In the genomic region with DNA sequence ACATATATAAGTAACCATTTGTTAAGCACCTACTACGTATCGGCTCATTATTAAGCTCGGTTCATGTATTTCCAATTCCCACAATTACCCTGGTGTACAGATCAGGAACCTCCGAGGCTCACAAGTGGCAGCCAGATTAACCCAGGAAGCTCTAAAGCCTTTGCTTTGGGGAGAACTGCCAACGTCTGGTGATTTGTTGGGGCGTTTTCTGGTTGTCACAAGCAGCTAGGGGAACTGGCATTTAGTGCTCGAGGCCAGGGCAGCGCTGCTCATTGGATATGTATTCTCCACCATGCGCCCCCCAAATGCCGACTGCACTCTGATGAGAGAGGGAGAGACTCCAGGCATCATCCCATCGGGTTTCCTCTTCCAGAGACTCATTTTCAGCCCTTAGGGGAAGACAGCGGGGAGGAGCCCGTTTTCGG, we compare ENCODE assay signal across 8 cellular contexts. TPM values are rescaled to one million over a fixed set of nuclear protein-coding genes. Genes with fewer than 3 reads are reported as not detected.
DNase-seq lines count a peak whose midpoint lies in the region; ATAC-seq and TF ChIP-seq lines count a peak whose summit lies in the region.

No MANE protein-coding gene starts in this region.

- peak in 2 of 3 donors; percentile 19 to 21 for TF ChIP-seq CTCF in breast epithelium (IDR thresholded peaks at IDR 0.05)

- no peaks in the 10 kb centered on the region for H3K9me3 ChIP-seq in breast epithelium
- no peaks in the 10 kb centered on the region for H3K9me3 ChIP-seq in iPS-20b (ENCODE audit: insufficient read depth, low read depth, low read length)

- H3K36me3 ChIP-seq in breast epithelium: no peaks in the 10 kb centered on the region
- H3K36me3 ChIP-seq in iPS-20b (ENCODE audit: insufficient read depth, low read depth, low read length): peaks cover 11% of the 10 kb centered on the region; the same call in 1 of the 2 replicates

- TF ChIP-seq POLR2A in breast epithelium (IDR thresholded peaks at IDR 0.05): no peak

- H3K27ac ChIP-seq in breast epithelium: peak overlapping the region; percentile 86 to 92
- no peak overlapping the region for H3K27ac ChIP-seq in iPS-20b (ENCODE audit: low read length)
- peak overlapping the region; percentile 68 to 98 (median 94) for H3K27ac ChIP-seq in skin epidermis

- no peaks in the 10 kb centered on the region for H3K4me1 ChIP-seq in breast epithelium
- peaks cover 5% of the 10 kb centered on the region for H3K4me1 ChIP-seq in iPS-20b (ENCODE audit: insufficient read depth, low read length)

- H3K9ac ChIP-seq in iPS-20b (ENCODE audit: low read depth, low read length): peak overlapping the region; percentile 72

- ATAC-seq in GM19463 (IDR thresholded peaks at IDR 0.05; ENCODE audit: unreplicated experiment) (peak; percentile 26), HG03457 (IDR thresholded peaks at IDR 0.05; ENCODE audit: unreplicated experiment) (peak; percentile 34)

- intact Hi-C loops in breast epithelium (cut with DNase I; ENCODE audit: low total_unique reads): no loop called here

- peak overlapping the region; percentile 89 to 93 (median 92) for H3K4me3 ChIP-seq in breast epithelium
- H3K4me3 ChIP-seq in iPS-20b (ENCODE audit: low read length): peak overlapping the region; percentile 73
- peak overlapping the region; percentile 69 to 96 (median 83) for H3K4me3 ChIP-seq in skin epidermis

- H3K27me3 ChIP-seq in breast epithelium (no peaks in the 10 kb centered on the region), iPS-20b (ENCODE audit: insufficient read depth, low read length) (no peaks in the 10 kb centered on the region)

- peak; percentile 69 for DNase-seq in ELR (ENCODE audit: low read depth)
- peak; percentile 59 for DNase-seq in OCI-M1 (lab: John Stamatoyannopoulos, UW)
- no peak for DNase-seq in breast epithelium (ENCODE audit: low spot score in 2 of 2)
- DNase-seq in DMS114 treated with DMSO at 0.1 percent for 48 hours (lab: John Stamatoyannopoulos, UW; ENCODE audit: unreplicated experiment): no peak

RNA-seq across cellular contexts. Expression of a gene that starts 0.5 kb away (rescaled TPM):
- 10 to 100 TPM in 2 of 3 donors, 1 to 10 TPM in 1; 7.5 to 11.6 (median 10.2) TPM for total RNA-seq in breast epithelium

RNA-seq across cellular contexts. Expression of a gene that starts 23.9 kb away (rescaled TPM):
- 10 to 100 TPM; 23.2 to 47.6 (median 38.7) TPM for total RNA-seq in breast epithelium

Comparison
In these comparisons a context has a peak if more than half of its experiments do, and no peak if none do; other contexts are left out.
1. DNase-seq: peak in ELR (single experiment) and OCI-M1 (single experiment); none in breast epithelium (0 of 2) and DMS114 treated with DMSO at 0.1 percent for 48 hours (single experiment).
2. Peak in every context shown above with its lines, with median percentiles within 50 percentile points of each other: H3K4me3 ChIP-seq.